Comparison of ENCODE assay signal across 1 cellular context in genomic region chr1:2225029-2225428, GRCh38.
TF ChIP-seq lines count a peak whose summit lies in the region.

No MANE protein-coding gene starts in this region.

TF ChIP-seq in K562, 482 proteins besides CTCF, POLR2A, EP300 and RAD21 (continued from another document):
- TF ChIP-seq, protein P1, sequence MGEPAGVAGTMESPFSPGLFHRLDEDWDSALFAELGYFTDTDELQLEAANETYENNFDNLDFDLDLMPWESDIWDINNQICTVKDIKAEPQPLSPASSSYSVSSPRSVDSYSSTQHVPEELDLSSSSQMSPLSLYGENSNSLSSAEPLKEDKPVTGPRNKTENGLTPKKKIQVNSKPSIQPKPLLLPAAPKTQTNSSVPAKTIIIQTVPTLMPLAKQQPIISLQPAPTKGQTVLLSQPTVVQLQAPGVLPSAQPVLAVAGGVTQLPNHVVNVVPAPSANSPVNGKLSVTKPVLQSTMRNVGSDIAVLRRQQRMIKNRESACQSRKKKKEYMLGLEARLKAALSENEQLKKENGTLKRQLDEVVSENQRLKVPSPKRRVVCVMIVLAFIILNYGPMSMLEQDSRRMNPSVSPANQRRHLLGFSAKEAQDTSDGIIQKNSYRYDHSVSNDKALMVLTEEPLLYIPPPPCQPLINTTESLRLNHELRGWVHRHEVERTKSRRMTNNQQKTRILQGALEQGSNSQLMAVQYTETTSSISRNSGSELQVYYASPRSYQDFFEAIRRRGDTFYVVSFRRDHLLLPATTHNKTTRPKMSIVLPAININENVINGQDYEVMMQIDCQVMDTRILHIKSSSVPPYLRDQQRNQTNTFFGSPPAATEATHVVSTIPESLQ (CRISPR knock-in tag; IDR thresholded peaks at IDR 0.05) = no peak
- TF ChIP-seq PPARD (CRISPR knock-in tag; IDR thresholded peaks at IDR 0.05) (no peak), TCFL5 (CRISPR knock-in tag; conservative IDR thresholded peaks at IDR 0.05) (no peak), CBFB (CRISPR knock-in tag; IDR thresholded peaks at IDR 0.05) (no peak)
- TF ChIP-seq, protein P2, sequence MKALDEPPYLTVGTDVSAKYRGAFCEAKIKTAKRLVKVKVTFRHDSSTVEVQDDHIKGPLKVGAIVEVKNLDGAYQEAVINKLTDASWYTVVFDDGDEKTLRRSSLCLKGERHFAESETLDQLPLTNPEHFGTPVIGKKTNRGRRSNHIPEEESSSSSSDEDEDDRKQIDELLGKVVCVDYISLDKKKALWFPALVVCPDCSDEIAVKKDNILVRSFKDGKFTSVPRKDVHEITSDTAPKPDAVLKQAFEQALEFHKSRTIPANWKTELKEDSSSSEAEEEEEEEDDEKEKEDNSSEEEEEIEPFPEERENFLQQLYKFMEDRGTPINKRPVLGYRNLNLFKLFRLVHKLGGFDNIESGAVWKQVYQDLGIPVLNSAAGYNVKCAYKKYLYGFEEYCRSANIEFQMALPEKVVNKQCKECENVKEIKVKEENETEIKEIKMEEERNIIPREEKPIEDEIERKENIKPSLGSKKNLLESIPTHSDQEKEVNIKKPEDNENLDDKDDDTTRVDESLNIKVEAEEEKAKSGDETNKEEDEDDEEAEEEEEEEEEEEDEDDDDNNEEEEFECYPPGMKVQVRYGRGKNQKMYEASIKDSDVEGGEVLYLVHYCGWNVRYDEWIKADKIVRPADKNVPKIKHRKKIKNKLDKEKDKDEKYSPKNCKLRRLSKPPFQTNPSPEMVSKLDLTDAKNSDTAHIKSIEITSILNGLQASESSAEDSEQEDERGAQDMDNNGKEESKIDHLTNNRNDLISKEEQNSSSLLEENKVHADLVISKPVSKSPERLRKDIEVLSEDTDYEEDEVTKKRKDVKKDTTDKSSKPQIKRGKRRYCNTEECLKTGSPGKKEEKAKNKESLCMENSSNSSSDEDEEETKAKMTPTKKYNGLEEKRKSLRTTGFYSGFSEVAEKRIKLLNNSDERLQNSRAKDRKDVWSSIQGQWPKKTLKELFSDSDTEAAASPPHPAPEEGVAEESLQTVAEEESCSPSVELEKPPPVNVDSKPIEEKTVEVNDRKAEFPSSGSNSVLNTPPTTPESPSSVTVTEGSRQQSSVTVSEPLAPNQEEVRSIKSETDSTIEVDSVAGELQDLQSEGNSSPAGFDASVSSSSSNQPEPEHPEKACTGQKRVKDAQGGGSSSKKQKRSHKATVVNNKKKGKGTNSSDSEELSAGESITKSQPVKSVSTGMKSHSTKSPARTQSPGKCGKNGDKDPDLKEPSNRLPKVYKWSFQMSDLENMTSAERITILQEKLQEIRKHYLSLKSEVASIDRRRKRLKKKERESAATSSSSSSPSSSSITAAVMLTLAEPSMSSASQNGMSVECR (CRISPR knock-in tag; IDR thresholded peaks at IDR 0.05) = no peak
- TF ChIP-seq, protein P3, sequence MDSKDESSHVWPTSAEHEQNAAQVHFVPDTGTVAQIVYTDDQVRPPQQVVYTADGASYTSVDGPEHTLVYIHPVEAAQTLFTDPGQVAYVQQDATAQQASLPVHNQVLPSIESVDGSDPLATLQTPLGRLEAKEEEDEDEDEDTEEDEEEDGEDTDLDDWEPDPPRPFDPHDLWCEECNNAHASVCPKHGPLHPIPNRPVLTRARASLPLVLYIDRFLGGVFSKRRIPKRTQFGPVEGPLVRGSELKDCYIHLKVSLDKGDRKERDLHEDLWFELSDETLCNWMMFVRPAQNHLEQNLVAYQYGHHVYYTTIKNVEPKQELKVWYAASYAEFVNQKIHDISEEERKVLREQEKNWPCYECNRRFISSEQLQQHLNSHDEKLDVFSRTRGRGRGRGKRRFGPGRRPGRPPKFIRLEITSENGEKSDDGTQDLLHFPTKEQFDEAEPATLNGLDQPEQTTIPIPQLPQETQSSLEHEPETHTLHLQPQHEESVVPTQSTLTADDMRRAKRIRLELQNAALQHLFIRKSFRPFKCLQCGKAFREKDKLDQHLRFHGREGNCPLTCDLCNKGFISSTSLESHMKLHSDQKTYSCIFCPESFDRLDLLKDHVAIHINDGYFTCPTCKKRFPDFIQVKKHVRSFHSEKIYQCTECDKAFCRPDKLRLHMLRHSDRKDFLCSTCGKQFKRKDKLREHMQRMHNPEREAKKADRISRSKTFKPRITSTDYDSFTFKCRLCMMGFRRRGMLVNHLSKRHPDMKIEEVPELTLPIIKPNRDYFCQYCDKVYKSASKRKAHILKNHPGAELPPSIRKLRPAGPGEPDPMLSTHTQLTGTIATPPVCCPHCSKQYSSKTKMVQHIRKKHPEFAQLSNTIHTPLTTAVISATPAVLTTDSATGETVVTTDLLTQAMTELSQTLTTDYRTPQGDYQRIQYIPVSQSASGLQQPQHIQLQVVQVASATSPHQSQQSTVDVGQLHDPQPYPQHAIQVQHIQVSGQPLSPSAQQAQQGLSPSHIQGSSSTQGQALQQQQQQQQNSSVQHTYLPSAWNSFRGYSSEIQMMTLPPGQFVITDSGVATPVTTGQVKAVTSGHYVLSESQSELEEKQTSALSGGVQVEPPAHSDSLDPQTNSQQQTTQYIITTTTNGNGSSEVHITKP (IDR thresholded peaks at IDR 0.05; ENCODE audit: partially characterized antibody) = no peak
